8 cellular contexts compared by ENCODE assay signal in the genomic region with DNA sequence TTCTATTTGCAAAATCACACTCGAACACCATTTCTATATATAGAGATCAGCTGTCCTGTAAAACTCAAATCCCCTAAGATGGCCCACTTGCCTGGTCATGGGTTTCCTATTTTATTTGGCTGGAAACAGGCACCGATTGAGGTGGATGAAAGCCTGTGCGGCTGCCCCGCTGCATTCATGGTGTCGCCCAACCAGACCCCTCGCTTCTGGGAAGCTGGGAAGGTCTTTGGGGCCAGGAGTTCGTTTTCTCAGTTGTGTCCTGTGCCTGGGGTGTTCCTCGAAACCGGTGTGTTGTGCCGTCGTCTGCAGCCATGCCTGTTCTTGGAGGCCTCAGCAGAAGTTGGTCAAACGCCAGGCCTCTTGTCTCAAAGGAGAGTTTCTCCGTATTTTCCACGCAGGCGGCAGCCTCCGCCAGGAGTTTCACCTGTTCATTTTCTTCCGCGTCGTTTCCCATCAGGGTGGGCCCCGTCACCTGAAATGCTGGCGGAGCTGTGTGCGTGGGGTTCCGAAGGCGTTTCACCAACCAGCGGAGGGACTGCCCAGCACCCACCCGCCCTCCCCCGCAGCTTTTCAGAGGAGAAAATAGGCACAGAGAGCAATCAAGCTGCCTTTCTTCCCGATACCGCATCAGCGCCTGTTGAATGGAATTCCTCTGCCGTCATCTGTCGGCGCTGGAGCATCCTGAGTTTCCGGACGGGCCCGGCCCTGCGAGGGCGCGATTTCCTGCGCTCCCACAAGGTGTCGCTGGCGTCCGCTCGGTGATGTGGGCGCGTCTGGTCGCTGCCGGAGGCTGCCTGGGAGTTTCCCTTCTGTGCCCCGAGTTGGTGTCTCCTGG. TPM values are rescaled to one million over a fixed set of nuclear protein-coding genes. Genes with fewer than 3 reads are reported as not detected.
DNase-seq lines count a peak whose midpoint lies in the region; ATAC-seq and TF ChIP-seq lines count a peak whose summit lies in the region.

No MANE protein-coding gene starts in this region.

- H3K9me3 ChIP-seq in CD8-positive, alpha-beta memory T cell (ENCODE audit: low read length) = no peaks in the 10 kb centered on the region

- H3K36me3 ChIP-seq in CD8-positive, alpha-beta memory T cell (ENCODE audit: insufficient read depth, low read length) = no peaks in the 10 kb centered on the region
- no peaks in the 10 kb centered on the region for H3K36me3 ChIP-seq in kidney epithelial cell (ENCODE audit: control insufficient read depth, insufficient read depth, low read length)

- DNase-seq in CD8-positive, alpha-beta memory T cell = peak; percentile 74 to 82 (median 76)
- DNase-seq in activated CD4-positive, alpha-beta T cell treated with anti-CD3 and anti-CD28 coated beads for 1 hour = peak; percentile 76
- peak; percentile 78 for DNase-seq in central memory CD4-positive, alpha-beta T cell
- DNase-seq in kidney epithelial cell (ENCODE audit: low read depth) (peak; percentile 31), DMS79 treated with DMSO at 0.1 percent for 48 hours (lab: John Stamatoyannopoulos, UW) (no peak)
- peak; percentile 82 to 84 for DNase-seq in stimulated activated CD4-positive, alpha-beta T cell treated with anti-CD3 and anti-CD28 coated beads, Interleukin-1b, Interleukin-23, amount 100 ng/mL, for 4 hours (ENCODE audit: low read depth in 2 of 2)

- peaks cover 0 to 43% (median 4%) of the 10 kb centered on the region in 3 donors for H3K36me3 Mint-ChIP-seq in CD8-positive, alpha-beta memory T cell

- no peak for TF ChIP-seq EP300 in Ishikawa (IDR thresholded peaks at IDR 0.05; ENCODE audit: borderline replicate concordance)

- TF ChIP-seq CTCF in kidney epithelial cell (IDR thresholded peaks at IDR 0.05; ENCODE audit: insufficient read depth, low read length, poor library complexity, severe bottlenecking) = peak; percentile 95

- ATAC-seq in GM21447 (IDR thresholded peaks at IDR 0.05; ENCODE audit: unreplicated experiment) = peak; percentile 70

- TF ChIP-seq RAD21 in Ishikawa (IDR thresholded peaks at IDR 0.05; ENCODE audit: low read depth) = peak; percentile 79

- peak overlapping the region in 1 of 7 donors; percentile 15 for H3K4me3 Mint-ChIP-seq in CD8-positive, alpha-beta memory T cell

- CTCF ChIA-PET in CD8-positive, alpha-beta memory T cell (lab: Charles Lee) = interaction anchor here (0.9 to 8.6 kb wide), 15 partner anchors 10 to 300 kb away, joined by 3 to 105 read pairs (median 7); no protein-coding TSS in a partner anchor

- H3K4me1 ChIP-seq in CD8-positive, alpha-beta memory T cell (ENCODE audit: insufficient read depth, low read length) = peaks cover 6% of the 10 kb centered on the region

- no peak overlapping the region for H3K27ac ChIP-seq in CD8-positive, alpha-beta memory T cell (ENCODE audit: low read depth, low read length)

- POLR2A ChIA-PET in CD8-positive, alpha-beta memory T cell (lab: Charles Lee) = no interaction called here

- peaks cover 0 to 2% of the 10 kb centered on the region in 2 donors for H3K27me3 Mint-ChIP-seq in CD8-positive, alpha-beta memory T cell

- H3K4me1 Mint-ChIP-seq in CD8-positive, alpha-beta memory T cell = peaks cover 9 to 10% (median 9%) of the 10 kb centered on the region in 3 donors

- no peaks in the 10 kb centered on the region for H3K9me3 Mint-ChIP-seq in CD8-positive, alpha-beta memory T cell

- H3K27ac Mint-ChIP-seq in CD8-positive, alpha-beta memory T cell = peak overlapping the region in 7 of 8 donors; percentile 20 to 76 (median 68)

- H3K4me3 ChIP-seq in CD8-positive, alpha-beta memory T cell (ENCODE audit: low read length) = no peak overlapping the region
- H3K4me3 ChIP-seq in kidney epithelial cell (ENCODE audit: low read depth, low read length) = no peak overlapping the region

- H3K27me3 ChIP-seq in CD8-positive, alpha-beta memory T cell (ENCODE audit: insufficient read depth, low read length, poor library complexity, severe bottlenecking) = no peaks in the 10 kb centered on the region
- H3K27me3 ChIP-seq in kidney epithelial cell (ENCODE audit: control insufficient read depth, insufficient read depth, low read length) = peaks cover 11% of the 10 kb centered on the region

TF ChIP-seq in Ishikawa, 13 proteins besides CTCF, POLR2A, EP300 and RAD21:
- TF ChIP-seq ZBTB7A (IDR thresholded peaks at IDR 0.05; ENCODE audit: low read depth) = no peak
- TF ChIP-seq, protein P1, sequence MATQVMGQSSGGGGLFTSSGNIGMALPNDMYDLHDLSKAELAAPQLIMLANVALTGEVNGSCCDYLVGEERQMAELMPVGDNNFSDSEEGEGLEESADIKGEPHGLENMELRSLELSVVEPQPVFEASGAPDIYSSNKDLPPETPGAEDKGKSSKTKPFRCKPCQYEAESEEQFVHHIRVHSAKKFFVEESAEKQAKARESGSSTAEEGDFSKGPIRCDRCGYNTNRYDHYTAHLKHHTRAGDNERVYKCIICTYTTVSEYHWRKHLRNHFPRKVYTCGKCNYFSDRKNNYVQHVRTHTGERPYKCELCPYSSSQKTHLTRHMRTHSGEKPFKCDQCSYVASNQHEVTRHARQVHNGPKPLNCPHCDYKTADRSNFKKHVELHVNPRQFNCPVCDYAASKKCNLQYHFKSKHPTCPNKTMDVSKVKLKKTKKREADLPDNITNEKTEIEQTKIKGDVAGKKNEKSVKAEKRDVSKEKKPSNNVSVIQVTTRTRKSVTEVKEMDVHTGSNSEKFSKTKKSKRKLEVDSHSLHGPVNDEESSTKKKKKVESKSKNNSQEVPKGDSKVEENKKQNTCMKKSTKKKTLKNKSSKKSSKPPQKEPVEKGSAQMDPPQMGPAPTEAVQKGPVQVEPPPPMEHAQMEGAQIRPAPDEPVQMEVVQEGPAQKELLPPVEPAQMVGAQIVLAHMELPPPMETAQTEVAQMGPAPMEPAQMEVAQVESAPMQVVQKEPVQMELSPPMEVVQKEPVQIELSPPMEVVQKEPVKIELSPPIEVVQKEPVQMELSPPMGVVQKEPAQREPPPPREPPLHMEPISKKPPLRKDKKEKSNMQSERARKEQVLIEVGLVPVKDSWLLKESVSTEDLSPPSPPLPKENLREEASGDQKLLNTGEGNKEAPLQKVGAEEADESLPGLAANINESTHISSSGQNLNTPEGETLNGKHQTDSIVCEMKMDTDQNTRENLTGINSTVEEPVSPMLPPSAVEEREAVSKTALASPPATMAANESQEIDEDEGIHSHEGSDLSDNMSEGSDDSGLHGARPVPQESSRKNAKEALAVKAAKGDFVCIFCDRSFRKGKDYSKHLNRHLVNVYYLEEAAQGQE (IDR thresholded peaks at IDR 0.05; ENCODE audit: low read depth) = no peak
- no peak for TF ChIP-seq TAF1 (IDR thresholded peaks at IDR 0.05; ENCODE audit: low read depth)
- no peak for TF ChIP-seq CREB1 (IDR thresholded peaks at IDR 0.05; ENCODE audit: low read depth)
- TF ChIP-seq TEAD4 (IDR thresholded peaks at IDR 0.05) = no peak
- TF ChIP-seq CEBPB (IDR thresholded peaks at IDR 0.05) = no peak
- TF ChIP-seq, protein P2, sequence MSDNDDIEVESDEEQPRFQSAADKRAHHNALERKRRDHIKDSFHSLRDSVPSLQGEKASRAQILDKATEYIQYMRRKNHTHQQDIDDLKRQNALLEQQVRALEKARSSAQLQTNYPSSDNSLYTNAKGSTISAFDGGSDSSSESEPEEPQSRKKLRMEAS (IDR thresholded peaks at IDR 0.05) = no peak
- no peak for TF ChIP-seq NFIC (IDR thresholded peaks at IDR 0.05)
- TF ChIP-seq TCF12 (IDR thresholded peaks at IDR 0.05; ENCODE audit: low read depth) = no peak

RNA-seq across cellular contexts. Expression of a gene that starts 17.1 kb away (rescaled TPM):
- total RNA-seq in CD8-positive, alpha-beta memory T cell = 10 to 100 TPM; 45.9 to 46.7 TPM
- polyA plus RNA-seq in CD8-positive, alpha-beta memory T cell = 36.7 TPM
- total RNA-seq in kidney epithelial cell = 2.7 and 3.4 TPM in 2 replicates

Comparison
In these comparisons a context has a peak if more than half of its experiments do, and no peak if none do; other contexts are left out.
1. RNA of a gene that starts 17.1 kb away (total RNA-seq): 45.9 to 46.7 TPM in CD8-positive, alpha-beta memory T cell; 2.7 to 3.4 TPM in kidney epithelial cell; every median in the first group is over 10 times any median in the second.